ENCODE assay signal across 12 cellular contexts in genomic region chr22:39283312-39284141, GRCh38. TPM values are rescaled to one million over a fixed set of nuclear protein-coding genes. Genes with fewer than 3 reads are reported as not detected.
DNase-seq lines count a peak whose midpoint lies in the region; ATAC-seq, FAIRE-seq and TF ChIP-seq lines count a peak whose summit lies in the region.
"Had no signal": no experiment of that assay in that cellular context is flagged by ENCODE, and none has a peak within 500 bp of the region (broad histone marks: within the 10 kb centered on the region; RNA-seq: fewer than 3 reads in every experiment).

No MANE protein-coding gene starts in this region.

- H3K4me3 ChIP-seq in NT2/D1 (ENCODE audit: insufficient read length, low read depth): no peak overlapping the region
- H3K4me3 ChIP-seq in lung: no peak overlapping the region

- WGBS in lung, 2 donors: 61 to 64% methylated on average over 27 of the region's 27 CpGs

- no peak for FAIRE-seq in urothelium cell line (lab: Jason Lieb, UNC)

- H3K4me1 ChIP-seq in NT2/D1 (ENCODE audit: insufficient read depth, insufficient read length) (peaks cover 24% of the 10 kb centered on the region), lung (ENCODE audit: control insufficient read depth in 2 of 2, insufficient read depth in 2 of 2, low read length in 2 of 2) (peaks cover 0 to 23% of the 10 kb centered on the region in 2 donors)

- peak overlapping the region; percentile 10 for H3K27ac ChIP-seq in epithelial cell of prostate
- H3K27ac ChIP-seq in lung (ENCODE audit: low read depth in 1 of 2, low read length in 1 of 2): peak overlapping the region; percentile 67 to 75
- peak overlapping the region; percentile 58 for H3K27ac ChIP-seq in temporal lobe (ENCODE audit: low read depth, low read length)

- H3K27me3 ChIP-seq in NT2/D1 (ENCODE audit: insufficient read depth, insufficient read length) (no peaks in the 10 kb centered on the region), lung (ENCODE audit: control insufficient read depth, insufficient read depth) (no peaks in the 10 kb centered on the region)

- H3K36me3 ChIP-seq in NT2/D1 (ENCODE audit: insufficient read depth, insufficient read length, low read length): no peaks in the 10 kb centered on the region
- H3K36me3 ChIP-seq in lung (ENCODE audit: control insufficient read depth in 2 of 2, insufficient read depth in 2 of 2, low read length in 2 of 2): no peaks in the 10 kb centered on the region

- peak overlapping the region; percentile 0 for H3K9ac ChIP-seq in NT2/D1 (ENCODE audit: insufficient read length, low read depth)

- H3K9me3 ChIP-seq in NT2/D1 (ENCODE audit: insufficient read depth, low read length) (peaks cover 4% of the 10 kb centered on the region; the same call in 1 of the 2 replicates), lung (ENCODE audit: control insufficient read depth in 2 of 2, insufficient read depth in 1 of 2, low read length in 1 of 2) (peaks cover 0 to 4% of the 10 kb centered on the region in 2 donors)

- DNase-seq in NT2/D1 (ENCODE audit: low read depth, low spot score) (no peak), epithelial cell of prostate (ENCODE audit: low read depth, low spot score) (no peak), lung (ENCODE audit: low spot score) (peak; percentile 59), urothelium cell line (ENCODE audit: low spot score) (no peak), Kasumi-1 (lab: John Stamatoyannopoulos, UW) (no peak)
- DNase-seq in activated effector memory CD4-positive, alpha-beta T cell treated with Interleukin-2 at 50 U/mL for 16 hours: no peak
- DNase-seq: activated naive CD4-positive, alpha-beta T cell; Karpas-422; stimulated activated CD4-positive, alpha-beta T cell treated with anti-CD3 and anti-CD28 coated beads, Interleukin-4, amount 100 ng/mL, for 24 hours had no signal

- ATAC-seq in lung (ENCODE audit: insufficient read depth, low FRiP score): peak; percentile 70
- no peak for ATAC-seq in HG02970 (IDR thresholded peaks at IDR 0.05; ENCODE audit: low FRiP score, unreplicated experiment)
- ATAC-seq: HCT116 had no signal

- no peak for TF ChIP-seq CTCF in lung (IDR thresholded peaks at IDR 0.05; ENCODE audit: control extremely low read depth, extremely low read depth)

RNA-seq across cellular contexts. Expression of gene RPL3, which starts 35.9 kb away (rescaled TPM):
- 1,000 to 10,000 TPM; 1,521 to 1,689 TPM for total RNA-seq in lung
- 1,000 to 10,000 TPM; 2,233 to 2,749 TPM for polyA plus RNA-seq in lung
- total RNA-seq in temporal lobe: 1,109 TPM

RNA-seq across cellular contexts. Expression of gene PDGFB, which starts 38.7 kb away (rescaled TPM):
- total RNA-seq in lung: 10 to 100 TPM; 19.7 to 39.4 TPM
- polyA plus RNA-seq in lung: 10 to 100 TPM in 1 of 2 donors, 1 to 10 TPM in 1; 9.8 to 56.7 TPM
- total RNA-seq in temporal lobe: 4.4 TPM

Comparison
In these comparisons a context has a peak if more than half of its experiments do, and no peak if none do; other contexts are left out.
1. H3K27ac ChIP-seq: peak in every context shown above with its lines; median percentile 71 in lung; 58 in temporal lobe; 10 in epithelial cell of prostate.